In genomic region chr15:40684381-40684780, GRCh38 we compare ENCODE assay signal across 26 cellular contexts.
"Had no signal": no experiment of that assay in that cellular context is flagged by ENCODE, and none has a peak within 500 bp of the region (broad histone marks: within the 10 kb centered on the region; RNA-seq: fewer than 3 reads in every experiment).

No MANE protein-coding gene starts in this region.

- H3K27me3 Mint-ChIP-seq: activated CD8-positive, alpha-beta memory T cell treated with anti-CD3 and anti-CD28 coated beads, Interleukin-2, amount 10 ng/mL, durations not matched to agents 7 days and 5 days; activated naive CD4-positive, alpha-beta T cell treated with anti-CD3 and anti-CD28 coated beads, Interleukin-2, amount 10 ng/mL, durations not matched to agents 7 days and 5 days; activated naive CD8-positive, alpha-beta T cell treated with anti-CD3 and anti-CD28 coated beads for 36 hours had no signal

- H3K4me3 Mint-ChIP-seq: activated CD8-positive, alpha-beta memory T cell treated with anti-CD3 and anti-CD28 coated beads, Interleukin-2, amount 10 ng/mL, durations not matched to agents 7 days and 5 days; activated naive CD4-positive, alpha-beta T cell treated with anti-CD3 and anti-CD28 coated beads, Interleukin-2, amount 10 ng/mL, durations not matched to agents 7 days and 5 days; activated naive CD8-positive, alpha-beta T cell treated with anti-CD3 and anti-CD28 coated beads for 36 hours; activated T-cell treated with anti-CD3 and anti-CD28 coated beads, Interleukin-2, amount 50 U/mL, for 4 hours; T-helper 1 cell treated with Interleukin-12 subunit alpha and Interleukin-12 subunit beta and Interleukin-4 antibody, amounts not matched to agents 30 μg/mL and 1 μg/mL, for 36 hours had no signal

- H3K9me3 ChIP-seq: SJSA1 had no signal

- H3K4me1 ChIP-seq: SJSA1 had no signal

- H3K36me3 Mint-ChIP-seq: activated CD8-positive, alpha-beta memory T cell treated with anti-CD3 and anti-CD28 coated beads, Interleukin-2, amount 10 ng/mL, durations not matched to agents 7 days and 5 days; activated naive CD4-positive, alpha-beta T cell treated with anti-CD3 and anti-CD28 coated beads, Interleukin-2, amount 10 ng/mL, durations not matched to agents 7 days and 5 days; activated naive CD8-positive, alpha-beta T cell treated with anti-CD3 and anti-CD28 coated beads for 36 hours had no signal

- H3K9me3 Mint-ChIP-seq: activated naive CD4-positive, alpha-beta T cell treated with anti-CD3 and anti-CD28 coated beads, Interleukin-2, amount 10 ng/mL, durations not matched to agents 7 days and 5 days; activated naive CD8-positive, alpha-beta T cell treated with anti-CD3 and anti-CD28 coated beads for 36 hours; activated T-cell treated with anti-CD3 and anti-CD28 coated beads, Interleukin-2, amount 50 U/mL, for 4 hours; activated T-helper 2 cell treated with anti-CD3 and anti-CD28 coated beads, Interferon-gamma antibody, Interleukin-2, Interleukin-4, amounts not matched to agents 10 μg/mL and 5 μg/mL and 100 μg/mL, durations not matched to agents 14 hours and 24 hours and 36 hours; T-helper 1 cell treated with Interleukin-12 subunit alpha and Interleukin-12 subunit beta and Interleukin-4 antibody, amounts not matched to agents 30 μg/mL and 1 μg/mL, for 36 hours had no signal

- ATAC-seq: activated CD8-positive, alpha-beta memory T cell treated with anti-CD3 and anti-CD28 coated beads, Interleukin-2, amount 10 ng/mL, durations not matched to agents 7 days and 5 days; activated T-cell treated with anti-CD3 and anti-CD28 coated beads, Interleukin-2, amount 50 U/mL, for 4 hours; Panc1 had no signal

- DNase-seq: activated CD4-positive, alpha-beta T cell treated with anti-CD3 and anti-CD28 coated beads for 48 hours; activated CD4-positive, alpha-beta T cell treated with anti-CD3 and anti-CD28 coated beads, Interleukin-2, amount 50 U/mL, for 4 hours; activated CD4-positive, CD25-positive, alpha-beta regulatory T cell treated with anti-CD3 and anti-CD28 coated beads, Interleukin-2, amount 50 U/mL, for 72 hours; activated CD8-positive, alpha-beta memory T cell treated with anti-CD3 and anti-CD28 coated beads, Interleukin-2, amount 10 ng/mL, durations not matched to agents 7 days and 5 days; activated gamma-delta T cell treated with Interleukin-2 at 50 U/mL for 16 hours; activated naive CD4-positive, alpha-beta T cell treated with anti-CD3 and anti-CD28 coated beads, Interleukin-2, amount 10 ng/mL, durations not matched to agents 7 days and 5 days; activated naive CD8-positive, alpha-beta T cell treated with anti-CD3 and anti-CD28 coated beads for 36 hours; activated T-cell treated with anti-CD3 and anti-CD28 coated beads, Interleukin-2, amount 50 U/mL, for 4 hours; brain microvascular endothelial cell; caudate nucleus; Karpas-422; NCI-H1105 treated with DMSO at 0.1 percent for 48 hours; NCI-H1436 treated with DMSO at 0.1 percent for 48 hours; NCI-H187 treated with DMSO at 0.1 percent for 48 hours; NCI-H2081 treated with DMSO at 0.1 percent for 48 hours; NCI-H345; NCI-H510A treated with DMSO at 0.1 percent for 48 hours; NCI-H69; NK-92 treated with Interleukin-12 subunit alpha and Interleukin-12 subunit beta, amount 100 ng/mL, for 24 hours; OCI-M1; RPMI8226; SHP77 had no signal

- H3K36me3 ChIP-seq: brain microvascular endothelial cell, SJSA1 had no signal

- H3K27ac ChIP-seq: brain microvascular endothelial cell, SJSA1 had no signal

- H3K27ac Mint-ChIP-seq: activated CD8-positive, alpha-beta memory T cell treated with anti-CD3 and anti-CD28 coated beads, Interleukin-2, amount 10 ng/mL, durations not matched to agents 7 days and 5 days; activated naive CD4-positive, alpha-beta T cell treated with anti-CD3 and anti-CD28 coated beads, Interleukin-2, amount 10 ng/mL, durations not matched to agents 7 days and 5 days; activated naive CD8-positive, alpha-beta T cell treated with anti-CD3 and anti-CD28 coated beads for 36 hours; activated T-helper 2 cell treated with anti-CD3 and anti-CD28 coated beads, Interferon-gamma antibody, Interleukin-2, Interleukin-4, amounts not matched to agents 10 μg/mL and 5 μg/mL and 100 μg/mL, durations not matched to agents 14 hours and 24 hours and 36 hours; T-helper 1 cell treated with Interleukin-12 subunit alpha and Interleukin-12 subunit beta and Interleukin-4 antibody, amounts not matched to agents 30 μg/mL and 1 μg/mL, for 36 hours had no signal

- H3K27me3 ChIP-seq: brain microvascular endothelial cell, SJSA1 had no signal

- H3K4me3 ChIP-seq: SJSA1 had no signal

- H3K4me1 Mint-ChIP-seq: activated CD8-positive, alpha-beta memory T cell treated with anti-CD3 and anti-CD28 coated beads, Interleukin-2, amount 10 ng/mL, durations not matched to agents 7 days and 5 days; activated naive CD4-positive, alpha-beta T cell treated with anti-CD3 and anti-CD28 coated beads, Interleukin-2, amount 10 ng/mL, durations not matched to agents 7 days and 5 days; activated naive CD8-positive, alpha-beta T cell treated with anti-CD3 and anti-CD28 coated beads for 36 hours had no signal
